ENCODE assay signal across 27 cellular contexts in genomic region chr5:83245037-83245436, GRCh38.
"Had no signal": no experiment of that assay in that cellular context is flagged by ENCODE, and none has a peak within 500 bp of the region (broad histone marks: within the 10 kb centered on the region; RNA-seq: fewer than 3 reads in every experiment).

No MANE protein-coding gene starts in this region.

- FAIRE-seq: urothelium cell line had no signal

- DNase-seq: stimulated activated CD4-positive, alpha-beta T cell treated with anti-CD3 and anti-CD28 coated beads, Interleukin-2, amount 100 ng/mL, for 48 hours; stimulated activated CD4-positive, alpha-beta T cell treated with anti-CD3 and anti-CD28 coated beads, Interleukin-4, amount 100 ng/mL, for 1 hour; stimulated activated CD4-positive, alpha-beta T cell treated with anti-CD3 and anti-CD28 coated beads, Interleukin-4, amount 100 ng/mL, for 24 hours; stimulated activated CD4-positive, alpha-beta T cell treated with anti-CD3 and anti-CD28 coated beads, Interleukin-4, amount 100 ng/mL, for 4 hours; stimulated activated CD8-positive, alpha-beta memory T cell treated with anti-CD3 and anti-CD28 coated beads, Interleukin-4, amount 100 ng/mL, for 48 hours; stimulated activated naive B cell treated with anti-CD40 and anti-IgM and Interleukin-4, amounts not matched to agents 10 μg/mL and 1 μg/mL and 100 μg/mL, for 72 hours; stimulated activated naive CD4-positive, alpha-beta T cell; stimulated activated naive CD4-positive, alpha-beta T cell treated with Interleukin-2 at 50 U/mL for 16 hours; stimulated activated naive CD8-positive, alpha-beta T cell treated with anti-CD3 and anti-CD28 coated beads, Interleukin-15, amount 100 ng/mL, for 72 hours; stimulated activated naive CD8-positive, alpha-beta T cell treated with anti-CD3 and anti-CD28 coated beads, Interleukin-15, Interleukin-2, amounts not matched to agents 100 U/mL and 50 U/mL, for 24 hours; stomach; substantia nigra; testis; thyroid gland; tibial artery; transverse colon; trophoblast cell; upper lobe of left lung; upper lobe of right lung; uterus had no signal

- ATAC-seq: stimulated activated effector memory CD8-positive, alpha-beta T cell treated with anti-CD3 and anti-CD28 coated beads, Interleukin-12 subunit alpha, Interleukin-12 subunit beta, amount 100 ng/mL, for 72 hours; stimulated activated memory B cell treated with anti-CD40 and anti-IgM and Interleukin-4, amounts not matched to agents 10 μg/mL and 1 μg/mL and 100 μg/mL, for 72 hours; stimulated activated naive B cell treated with anti-CD40 and anti-IgM and Interleukin-4, amounts not matched to agents 10 μg/mL and 1 μg/mL and 100 μg/mL, for 72 hours; stimulated activated naive CD8-positive, alpha-beta T cell treated with anti-CD3 and anti-CD28 coated beads, Interleukin-15, amount 100 ng/mL, for 72 hours; stimulated activated naive CD8-positive, alpha-beta T cell treated with anti-CD3 and anti-CD28 coated beads, Interleukin-15, Interleukin-2, amounts not matched to agents 100 U/mL and 50 U/mL, for 24 hours; upper lobe of right lung had no signal

- H3K4me1 ChIP-seq: stomach, suprapubic skin, testis, thyroid gland, tibial artery, tibial nerve, transverse colon, upper lobe of left lung, upper lobe of right lung, uterus, vagina had no signal

- H3K9me3 ChIP-seq: stomach, suprapubic skin, testis, thoracic aorta, thyroid gland, tibial artery, tibial nerve, transverse colon, upper lobe of left lung, upper lobe of right lung, uterus, vagina had no signal

- H3K27ac ChIP-seq: stomach, suprapubic skin, testis, thoracic aorta, thyroid gland, tibial artery, tibial nerve, transverse colon, upper lobe of left lung, upper lobe of right lung, uterus, vagina had no signal

- H3K36me3 ChIP-seq: stomach, suprapubic skin, thoracic aorta, thyroid gland, tibial artery, tibial nerve, transverse colon, upper lobe of left lung, upper lobe of right lung, uterus, vagina had no signal

- H3K4me3 ChIP-seq: stomach, suprapubic skin, testis, thoracic aorta, thyroid gland, tibial artery, tibial nerve, transverse colon, upper lobe of left lung, upper lobe of right lung, uterus, vagina had no signal
